Comparison of ENCODE assay signal across 18 cellular contexts in genomic region chr2:132909427-132909826, GRCh38.
DNase-seq lines count a peak whose midpoint lies in the region; ATAC-seq and TF ChIP-seq lines count a peak whose summit lies in the region.
"Had no signal": no experiment of that assay in that cellular context is flagged by ENCODE, and none has a peak within 500 bp of the region (broad histone marks: within the 10 kb centered on the region; RNA-seq: fewer than 3 reads in every experiment).

No MANE protein-coding gene starts in this region.

- no peaks in the 10 kb centered on the region for H3K4me1 ChIP-seq in Peyer's patch

- no peaks in the 10 kb centered on the region for H3K36me3 ChIP-seq in Peyer's patch

- no peak overlapping the region for H3K27ac ChIP-seq in Peyer's patch
- H3K27ac ChIP-seq: SK-N-MC had no signal

- TF ChIP-seq CTCF in GM20000 (IDR thresholded peaks at IDR 0.05; ENCODE audit: extremely low read depth, missing control alignments): no peak
- TF ChIP-seq CTCF in Peyer's patch (IDR thresholded peaks at IDR 0.05): no peak

- H3K4me3 ChIP-seq in Peyer's patch: no peak overlapping the region
- H3K4me3 ChIP-seq: SK-N-MC had no signal

- DNase-seq in AG08395 (ENCODE audit: low spot score) (peak; percentile 8), HCEC 1CT (peak; percentile 35), RPMI7951 (ENCODE audit: low read depth) (peak; percentile 16), fibroblast of peridontal ligament (ENCODE audit: extremely low read depth) (peak; percentile 11), GM20000 (ENCODE audit: low spot score) (no peak), Peyer's patch (no peak), NCI-H2171 treated with DMSO at 0.1 percent for 48 hours (lab: John Stamatoyannopoulos, UW) (no peak)
- DNase-seq: Calu3; CD4-positive, CD25-positive, alpha-beta regulatory T cell; H7; NCI-H1048; NCI-H146; NCI-H345; NCI-H526 treated with DMSO at 0.1 percent for 48 hours; NK-92 treated with Interleukin-12 subunit alpha and Interleukin-12 subunit beta, amount 100 ng/mL, for 24 hours; OCI-M1 had no signal

- ATAC-seq in GM18907 (IDR thresholded peaks at IDR 0.05; ENCODE audit: unreplicated experiment): no peak

- no peaks in the 10 kb centered on the region for H3K9me3 ChIP-seq in Peyer's patch

- no peaks in the 10 kb centered on the region for H3K27me3 ChIP-seq in Peyer's patch

- TF ChIP-seq POLR2A in Peyer's patch (IDR thresholded peaks at IDR 0.05): no peak

Comparison
In these comparisons a context has a peak if more than half of its experiments do, and no peak if none do; other contexts are left out.
1. DNase-seq: peak in AG08395 (single experiment), HCEC 1CT (single experiment), RPMI7951 (single experiment) and fibroblast of peridontal ligament (single experiment); none in GM20000 (single experiment), Peyer's patch (0 of 3) and NCI-H2171 treated with DMSO at 0.1 percent for 48 hours (single experiment).